2 cellular contexts compared by ENCODE assay signal in the genomic region with DNA sequence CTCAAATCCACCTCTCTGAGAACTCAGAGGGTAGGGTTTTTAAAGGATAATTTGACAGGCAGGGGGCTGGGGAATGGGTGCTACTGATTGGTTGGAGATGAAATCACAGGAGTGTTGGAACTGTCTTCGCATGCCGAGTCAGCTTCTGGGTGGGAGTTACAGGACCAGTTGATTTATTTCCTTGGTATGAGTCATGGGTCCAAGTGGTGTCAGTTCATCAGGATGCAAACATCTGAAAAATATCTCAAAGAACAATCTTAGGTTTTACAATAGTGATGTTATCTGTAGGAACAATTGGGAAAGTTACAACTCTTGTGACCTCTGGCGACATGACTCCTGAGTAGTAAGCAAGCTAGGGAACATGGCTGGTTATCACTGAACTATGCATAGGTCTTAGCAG.
TF ChIP-seq lines count a peak whose summit lies in the region.

No MANE protein-coding gene starts in this region.

TF ChIP-seq in IMR-90, 13 proteins besides CTCF, POLR2A, EP300 and RAD21:
- no peak for TF ChIP-seq CHD1 (IDR thresholded peaks at IDR 0.05; ENCODE audit: low read depth, low read length)
- TF ChIP-seq CEBPB (IDR thresholded peaks at IDR 0.05; ENCODE audit: low read depth, low read length), result no peak
- no peak for TF ChIP-seq MAFK (IDR thresholded peaks at IDR 0.05; ENCODE audit: low read depth, low read length)

TF ChIP-seq in GM12878, 131 proteins besides CTCF, POLR2A, EP300 and RAD21:
- TF ChIP-seq IKZF1 (conservative IDR thresholded peaks at IDR 0.05) (no peak), GATAD2B (conservative IDR thresholded peaks at IDR 0.05; ENCODE audit: low read depth) (no peak), POLR2AphosphoS5 (IDR thresholded peaks at IDR 0.05; ENCODE audit: low read length) (no peak), LARP7 (IDR thresholded peaks at IDR 0.05) (no peak), POLR2AphosphoS2 (IDR thresholded peaks at IDR 0.05; ENCODE audit: low read depth, low read length) (no peak), ASH2L (IDR thresholded peaks at IDR 0.05; ENCODE audit: borderline replicate concordance, low read depth) (no peak), MEF2A (IDR thresholded peaks at IDR 0.05; ENCODE audit: insufficient read depth, low read depth, low read length) (no peak), RAD51 (IDR thresholded peaks at IDR 0.05) (no peak), TAF1 (IDR thresholded peaks at IDR 0.05; ENCODE audit: borderline replicate concordance, low read depth, low read length) (no peak), NBN (IDR thresholded peaks at IDR 0.05) (no peak)
- TF ChIP-seq, protein P1, sequence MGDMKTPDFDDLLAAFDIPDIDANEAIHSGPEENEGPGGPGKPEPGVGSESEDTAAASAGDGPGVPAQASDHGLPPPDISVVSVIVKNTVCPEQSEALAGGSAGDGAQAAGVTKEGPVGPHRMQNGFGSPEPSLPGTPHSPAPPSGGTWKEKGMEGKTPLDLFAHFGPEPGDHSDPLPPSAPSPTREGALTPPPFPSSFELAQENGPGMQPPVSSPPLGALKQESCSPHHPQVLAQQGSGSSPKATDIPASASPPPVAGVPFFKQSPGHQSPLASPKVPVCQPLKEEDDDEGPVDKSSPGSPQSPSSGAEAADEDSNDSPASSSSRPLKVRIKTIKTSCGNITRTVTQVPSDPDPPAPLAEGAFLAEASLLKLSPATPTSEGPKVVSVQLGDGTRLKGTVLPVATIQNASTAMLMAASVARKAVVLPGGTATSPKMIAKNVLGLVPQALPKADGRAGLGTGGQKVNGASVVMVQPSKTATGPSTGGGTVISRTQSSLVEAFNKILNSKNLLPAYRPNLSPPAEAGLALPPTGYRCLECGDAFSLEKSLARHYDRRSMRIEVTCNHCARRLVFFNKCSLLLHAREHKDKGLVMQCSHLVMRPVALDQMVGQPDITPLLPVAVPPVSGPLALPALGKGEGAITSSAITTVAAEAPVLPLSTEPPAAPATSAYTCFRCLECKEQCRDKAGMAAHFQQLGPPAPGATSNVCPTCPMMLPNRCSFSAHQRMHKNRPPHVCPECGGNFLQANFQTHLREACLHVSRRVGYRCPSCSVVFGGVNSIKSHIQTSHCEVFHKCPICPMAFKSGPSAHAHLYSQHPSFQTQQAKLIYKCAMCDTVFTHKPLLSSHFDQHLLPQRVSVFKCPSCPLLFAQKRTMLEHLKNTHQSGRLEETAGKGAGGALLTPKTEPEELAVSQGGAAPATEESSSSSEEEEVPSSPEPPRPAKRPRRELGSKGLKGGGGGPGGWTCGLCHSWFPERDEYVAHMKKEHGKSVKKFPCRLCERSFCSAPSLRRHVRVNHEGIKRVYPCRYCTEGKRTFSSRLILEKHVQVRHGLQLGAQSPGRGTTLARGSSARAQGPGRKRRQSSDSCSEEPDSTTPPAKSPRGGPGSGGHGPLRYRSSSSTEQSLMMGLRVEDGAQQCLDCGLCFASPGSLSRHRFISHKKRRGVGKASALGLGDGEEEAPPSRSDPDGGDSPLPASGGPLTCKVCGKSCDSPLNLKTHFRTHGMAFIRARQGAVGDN (IDR thresholded peaks at IDR 0.05), result no peak
- TF ChIP-seq, protein P2, sequence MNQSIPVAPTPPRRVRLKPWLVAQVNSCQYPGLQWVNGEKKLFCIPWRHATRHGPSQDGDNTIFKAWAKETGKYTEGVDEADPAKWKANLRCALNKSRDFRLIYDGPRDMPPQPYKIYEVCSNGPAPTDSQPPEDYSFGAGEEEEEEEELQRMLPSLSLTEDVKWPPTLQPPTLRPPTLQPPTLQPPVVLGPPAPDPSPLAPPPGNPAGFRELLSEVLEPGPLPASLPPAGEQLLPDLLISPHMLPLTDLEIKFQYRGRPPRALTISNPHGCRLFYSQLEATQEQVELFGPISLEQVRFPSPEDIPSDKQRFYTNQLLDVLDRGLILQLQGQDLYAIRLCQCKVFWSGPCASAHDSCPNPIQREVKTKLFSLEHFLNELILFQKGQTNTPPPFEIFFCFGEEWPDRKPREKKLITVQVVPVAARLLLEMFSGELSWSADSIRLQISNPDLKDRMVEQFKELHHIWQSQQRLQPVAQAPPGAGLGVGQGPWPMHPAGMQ (IDR thresholded peaks at IDR 0.05; ENCODE audit: borderline replicate concordance), result no peak
